ENCODE assay signal across 8 cellular contexts in the genomic region with DNA sequence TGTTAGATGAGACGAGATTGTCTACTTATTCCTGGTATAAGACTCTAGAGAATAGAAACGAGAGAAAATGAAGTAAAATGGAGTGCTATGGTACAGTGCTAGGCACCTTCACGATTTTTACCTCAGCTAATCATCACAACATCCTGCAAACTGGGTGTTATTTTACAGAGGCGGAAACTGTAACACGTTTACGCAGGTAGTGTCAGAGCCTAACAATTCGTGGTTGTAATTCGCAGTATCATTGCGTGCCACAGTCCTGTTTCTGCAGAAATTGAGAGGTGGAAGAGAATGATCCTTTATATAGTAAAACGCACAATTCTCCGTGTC. TPM values are rescaled to one million over a fixed set of nuclear protein-coding genes. Genes with fewer than 3 reads are reported as not detected.
DNase-seq lines count a peak whose midpoint lies in the region; ATAC-seq and TF ChIP-seq lines count a peak whose summit lies in the region.

No MANE protein-coding gene starts in this region.

- intact Hi-C loops in aorta (cut with DNase I), result loop anchor here in 1 of 2 donors (5.0 kb wide), 1 partner anchor 274 kb away; no protein-coding TSS in a partner anchor

- peak overlapping the region; percentile 95 for H3K4me3 Mint-ChIP-seq in activated CD4-positive, alpha-beta T cell treated with anti-CD3 and anti-CD28 coated beads, Interleukin-2, amount 10 ng/mL, durations not matched to agents 7 days and 5 days
- H3K4me3 Mint-ChIP-seq in mesothelial cell of epicardium, result peak overlapping the region; percentile 98

- DNase-seq in activated CD4-positive, alpha-beta T cell treated with anti-CD3 and anti-CD28 coated beads, Interleukin-2, amount 10 ng/mL, durations not matched to agents 7 days and 5 days, result no peak
- no peak for DNase-seq in activated CD4-positive, alpha-beta T cell treated with anti-CD3 and anti-CD28 coated beads, Interleukin-2, amount 50 U/mL, for 1 hour
- peak; percentile 1 for DNase-seq in NCI-H226
- peak; percentile 56 for DNase-seq in cerebellum (ENCODE audit: low spot score)
- no peak for DNase-seq in mesothelial cell of epicardium (ENCODE audit: low spot score in 2 of 2, unreplicated experiment in 2 of 2)
- DNase-seq in aorta, result no peak
- DNase-seq in globus pallidus (ENCODE audit: low spot score), result no peak

- H3K27me3 Mint-ChIP-seq in activated CD4-positive, alpha-beta T cell treated with anti-CD3 and anti-CD28 coated beads, Interleukin-2, amount 10 ng/mL, durations not matched to agents 7 days and 5 days, result no peaks in the 10 kb centered on the region
- no peaks in the 10 kb centered on the region for H3K27me3 Mint-ChIP-seq in mesothelial cell of epicardium (ENCODE audit: low read depth)

- peaks cover 32% of the 10 kb centered on the region for H3K4me1 Mint-ChIP-seq in activated CD4-positive, alpha-beta T cell treated with anti-CD3 and anti-CD28 coated beads, Interleukin-2, amount 10 ng/mL, durations not matched to agents 7 days and 5 days
- peaks cover 21% of the 10 kb centered on the region for H3K4me1 Mint-ChIP-seq in mesothelial cell of epicardium

- peak overlapping the region; percentile 75 to 89 for H3K4me3 ChIP-seq in aorta (ENCODE audit: low read length in 2 of 2)

- H3K9me3 Mint-ChIP-seq in activated CD4-positive, alpha-beta T cell treated with anti-CD3 and anti-CD28 coated beads, Interleukin-2, amount 10 ng/mL, durations not matched to agents 7 days and 5 days, result no peaks in the 10 kb centered on the region
- peaks cover 4% of the 10 kb centered on the region for H3K9me3 Mint-ChIP-seq in mesothelial cell of epicardium

- no peaks in the 10 kb centered on the region for H3K4me1 ChIP-seq in aorta (ENCODE audit: control insufficient read depth in 1 of 2, insufficient read depth in 2 of 2, low read length in 2 of 2)

- CTCF ChIA-PET in activated CD4-positive, alpha-beta T cell treated with anti-CD3 and anti-CD28 coated beads, Interleukin-2, amount 10 ng/mL, durations not matched to agents 7 days and 5 days (lab: Charles Lee), result interaction anchor here (0.8 to 1.5 kb wide), 5 partner anchors 11 to 138 kb away, joined by 3 to 5 read pairs (median 3); no protein-coding TSS in a partner anchor

- peak; percentile 36 for ATAC-seq in HG02763 (IDR thresholded peaks at IDR 0.05; ENCODE audit: unreplicated experiment)
- peak; percentile 69 for ATAC-seq in aorta (ENCODE audit: low FRiP score)

- POLR2A ChIA-PET in activated CD4-positive, alpha-beta T cell treated with anti-CD3 and anti-CD28 coated beads, Interleukin-2, amount 10 ng/mL, durations not matched to agents 7 days and 5 days (lab: Charles Lee), result interaction anchor here (0.5 to 0.9 kb wide), 2 partner anchors 15 to 277 kb away, joined by 3 read pairs; no protein-coding TSS in a partner anchor

- no peak for TF ChIP-seq CTCF in mesothelial cell of epicardium (IDR thresholded peaks at IDR 0.05; ENCODE audit: unreplicated experiment)

- peak overlapping the region in 1 of 2 donors; percentile 38 for H3K27ac ChIP-seq in aorta (ENCODE audit: low read depth in 1 of 2, low read length in 2 of 2)

- no peaks in the 10 kb centered on the region for H3K9me3 ChIP-seq in aorta (ENCODE audit: control insufficient read depth, low read length)

- 1% methylated on average over 11 of the region's 11 CpGs for WGBS in aorta, 2 donors

- no peaks in the 10 kb centered on the region for H3K36me3 ChIP-seq in aorta (ENCODE audit: control insufficient read depth in 1 of 2, insufficient read depth in 2 of 2, low read length in 1 of 2)

- H3K36me3 Mint-ChIP-seq in activated CD4-positive, alpha-beta T cell treated with anti-CD3 and anti-CD28 coated beads, Interleukin-2, amount 10 ng/mL, durations not matched to agents 7 days and 5 days (ENCODE audit: low read depth), result no peaks in the 10 kb centered on the region
- peaks cover 4% of the 10 kb centered on the region for H3K36me3 Mint-ChIP-seq in mesothelial cell of epicardium

- peak overlapping the region; percentile 89 for H3K27ac Mint-ChIP-seq in activated CD4-positive, alpha-beta T cell treated with anti-CD3 and anti-CD28 coated beads, Interleukin-2, amount 10 ng/mL, durations not matched to agents 7 days and 5 days
- peak overlapping the region; percentile 90 for H3K27ac Mint-ChIP-seq in mesothelial cell of epicardium

- H3K27me3 ChIP-seq in aorta (ENCODE audit: control insufficient read depth in 1 of 2, insufficient read depth in 2 of 2, low read length in 1 of 2), result no peaks in the 10 kb centered on the region

RNA-seq across cellular contexts. Expression of gene TBC1D19, which starts 0.4 kb away (rescaled TPM):
- 1 to 10 TPM; 4.4 to 5.2 TPM for total RNA-seq in activated CD4-positive, alpha-beta T cell treated with anti-CD3 and anti-CD28 coated beads, Interleukin-2, amount 10 ng/mL, durations not matched to agents 7 days and 5 days
- total RNA-seq in cerebellum, result 61.4 TPM
- total RNA-seq in mesothelial cell of epicardium, result 14.1 to 15.7 TPM (median 14.6 TPM) in 3 replicates
- 10 to 100 TPM in 1 of 2 donors, 1 to 10 TPM in 1; 9.1 to 13.2 TPM for total RNA-seq in aorta
- polyA plus RNA-seq in aorta, result 1 to 10 TPM; 2.9 to 5.2 TPM

Comparison
In these comparisons a context has a peak if more than half of its experiments do, and no peak if none do; other contexts are left out.
1. DNase-seq: peak in NCI-H226 (single experiment) and cerebellum (single experiment); none in activated CD4-positive, alpha-beta T cell treated with anti-CD3 and anti-CD28 coated beads, Interleukin-2, amount 10 ng/mL, durations not matched to agents 7 days and 5 days (single experiment), activated CD4-positive, alpha-beta T cell treated with anti-CD3 and anti-CD28 coated beads, Interleukin-2, amount 50 U/mL, for 1 hour (single experiment), mesothelial cell of epicardium (0 of 2), aorta (0 of 2) and globus pallidus (single experiment).